ENCODE assay signal across 26 cellular contexts in genomic region chr2:239866778-239867177, GRCh38.
"Had no signal": no experiment of that assay in that cellular context is flagged by ENCODE, and none has a peak within 500 bp of the region (broad histone marks: within the 10 kb centered on the region; RNA-seq: fewer than 3 reads in every experiment).

No MANE protein-coding gene starts in this region.

- H3K36me3 ChIP-seq: left lung, lower lobe of right lung, neutrophil, ovary, right atrium auricular region, stomach, thyroid gland, vagina had no signal

- H3K4me3 ChIP-seq: left lung, lower lobe of right lung, ovary, right atrium auricular region, skin epidermis, stomach, testis, thyroid gland, vagina had no signal

- H3K27ac ChIP-seq: left lung, lower lobe of right lung, neutrophil, ovary, right atrium auricular region, skin epidermis, stomach, testis, thyroid gland, vagina had no signal

- H3K4me1 ChIP-seq: left lung, lower lobe of right lung, right atrium auricular region, stomach, testis, thyroid gland, vagina had no signal

- H3K9me3 ChIP-seq: left lung, lower lobe of right lung, neutrophil, ovary, right atrium auricular region, stomach, testis, thyroid gland, vagina had no signal

- DNase-seq: hypothalamus; immature natural killer cell; kidney; left colon; left lung; lower lobe of right lung; mammary epithelial cell; mesenchymal stem cell; occipital lobe; ovary; stimulated activated CD4-positive, alpha-beta T cell treated with anti-CD3 and anti-CD28 coated beads, Interleukin-12 subunit alpha, Interleukin-12 subunit beta, amount 100 ng/mL, for 4 hours; stimulated activated CD4-positive, alpha-beta T cell treated with anti-CD3 and anti-CD28 coated beads, Interleukin-15, amount 100 ng/mL, for 24 hours; stimulated activated CD4-positive, alpha-beta T cell treated with anti-CD3 and anti-CD28 coated beads, Interleukin-2, amount 100 ng/mL, for 24 hours; stimulated activated CD4-positive, alpha-beta T cell treated with anti-CD3 and anti-CD28 coated beads, Interleukin-4, amount 100 ng/mL, for 1 hour; stimulated activated naive B cell treated with anti-CD40 and anti-IgM and Interleukin-4, amounts not matched to agents 10 μg/mL and 1 μg/mL and 100 μg/mL, for 72 hours; stimulated activated naive CD8-positive, alpha-beta T cell treated with anti-CD3 and anti-CD28 coated beads, Interleukin-15, Interleukin-2, amounts not matched to agents 100 U/mL and 50 U/mL, for 24 hours; stomach; testis; thyroid gland had no signal

- FAIRE-seq: islet of Langerhans, kidney had no signal

- H3K27me3 ChIP-seq: left lung, neutrophil, ovary, right atrium auricular region, stomach, testis, thyroid gland, vagina had no signal

- ATAC-seq: left colon; left lung; lower lobe of right lung; naive thymus-derived CD8-positive, alpha-beta T cell; sciatic nerve; stimulated activated naive B cell treated with anti-CD40 and anti-IgM and Interleukin-4, amounts not matched to agents 10 μg/mL and 1 μg/mL and 100 μg/mL, for 72 hours; stimulated activated naive CD8-positive, alpha-beta T cell treated with anti-CD3 and anti-CD28 coated beads, Interleukin-15, Interleukin-2, amounts not matched to agents 100 U/mL and 50 U/mL, for 24 hours had no signal
